In genomic region chr1:162596514-162597170, GRCh38 we compare ENCODE assay signal across 25 cellular contexts.
"Had no signal": no experiment of that assay in that cellular context is flagged by ENCODE, and none has a peak within 500 bp of the region (broad histone marks: within the 10 kb centered on the region; RNA-seq: fewer than 3 reads in every experiment).

No MANE protein-coding gene starts in this region.

- H3K9me3 ChIP-seq: gastroesophageal sphincter, heart right ventricle, suprapubic skin had no signal

- DNase-seq: activated B cell treated with CpG ODN at 0.5 μM for 24 hours; activated CD4-positive, alpha-beta memory T cell treated with anti-CD3 and anti-CD28 coated beads, Interleukin-2, amount 10 ng/mL, durations not matched to agents 7 days and 5 days; activated CD4-positive, alpha-beta T cell treated with anti-CD3 and anti-CD28 coated beads for 48 hours; activated naive CD4-positive, alpha-beta T cell treated with anti-CD3 and anti-CD28 coated beads, Interleukin-2, amount 10 ng/mL, durations not matched to agents 7 days and 5 days; activated naive CD8-positive, alpha-beta T cell treated with anti-CD3 and anti-CD28 coated beads, Interleukin-2, amount 50 U/mL, for 24 hours; activated T-cell treated with anti-CD3 and anti-CD28 coated beads, Interleukin-2, amount 50 U/mL, for 24 hours; aorta; cortex of kidney; heart right ventricle; immature natural killer cell; left cardiac atrium; posterior cingulate gyrus; stimulated activated CD4-positive, alpha-beta T cell treated with anti-CD3 and anti-CD28 coated beads, Interleukin-15, amount 100 ng/mL, for 24 hours; stimulated activated CD4-positive, alpha-beta T cell treated with anti-CD3 and anti-CD28 coated beads, Interleukin-2, amount 100 ng/mL, for 48 hours; T-cell had no signal

- H3K27me3 ChIP-seq: gastroesophageal sphincter, heart right ventricle, suprapubic skin had no signal

- H3K4me1 Mint-ChIP-seq: activated B cell treated with CpG ODN at 0.5 μM for 24 hours; activated CD4-positive, alpha-beta memory T cell treated with anti-CD3 and anti-CD28 coated beads, Interleukin-2, amount 10 ng/mL, durations not matched to agents 7 days and 5 days; activated naive CD4-positive, alpha-beta T cell treated with anti-CD3 and anti-CD28 coated beads, Interleukin-2, amount 10 ng/mL, durations not matched to agents 7 days and 5 days; activated naive CD8-positive, alpha-beta T cell treated with anti-CD3 and anti-CD28 coated beads, Interleukin-2, amount 50 U/mL, for 24 hours; central memory CD8-positive, alpha-beta T cell; immature natural killer cell; mesothelial cell of epicardium; nephron; T-cell had no signal

- H3K9me3 Mint-ChIP-seq: activated B cell treated with CpG ODN at 0.5 μM for 24 hours; activated CD4-positive, alpha-beta memory T cell treated with anti-CD3 and anti-CD28 coated beads, Interleukin-2, amount 10 ng/mL, durations not matched to agents 7 days and 5 days; activated naive CD4-positive, alpha-beta T cell treated with anti-CD3 and anti-CD28 coated beads, Interleukin-2, amount 10 ng/mL, durations not matched to agents 7 days and 5 days; activated naive CD8-positive, alpha-beta T cell treated with anti-CD3 and anti-CD28 coated beads, Interleukin-2, amount 50 U/mL, for 24 hours; activated T-cell treated with anti-CD3 and anti-CD28 coated beads, Interleukin-2, amount 50 U/mL, for 24 hours; activated T-helper 2 cell treated with anti-CD3 and anti-CD28 coated beads, Interferon-gamma antibody, Interleukin-2, Interleukin-4, amounts not matched to agents 10 μg/mL and 5 μg/mL and 100 μg/mL, durations not matched to agents 14 hours and 24 hours and 36 hours; central memory CD8-positive, alpha-beta T cell; immature natural killer cell; mesothelial cell of epicardium; nephron; stimulated activated naive CD8-positive, alpha-beta T cell treated with anti-CD3 and anti-CD28 coated beads, Interleukin-15, Interleukin-2, amounts not matched to agents 100 ng/mL and 50 ng/mL, for 24 hours; T-cell; type B pancreatic cell had no signal

- H3K27ac Mint-ChIP-seq: activated B cell treated with CpG ODN at 0.5 μM for 24 hours; activated CD4-positive, alpha-beta memory T cell treated with anti-CD3 and anti-CD28 coated beads, Interleukin-2, amount 10 ng/mL, durations not matched to agents 7 days and 5 days; activated naive CD4-positive, alpha-beta T cell treated with anti-CD3 and anti-CD28 coated beads, Interleukin-2, amount 10 ng/mL, durations not matched to agents 7 days and 5 days; activated naive CD8-positive, alpha-beta T cell treated with anti-CD3 and anti-CD28 coated beads, Interleukin-2, amount 50 U/mL, for 24 hours; activated T-cell treated with anti-CD3 and anti-CD28 coated beads, Interleukin-2, amount 50 U/mL, for 24 hours; activated T-helper 2 cell treated with anti-CD3 and anti-CD28 coated beads, Interferon-gamma antibody, Interleukin-2, Interleukin-4, amounts not matched to agents 10 μg/mL and 5 μg/mL and 100 μg/mL, durations not matched to agents 14 hours and 24 hours and 36 hours; mesothelial cell of epicardium; stimulated activated naive CD8-positive, alpha-beta T cell treated with anti-CD3 and anti-CD28 coated beads, Interleukin-15, Interleukin-2, amounts not matched to agents 100 ng/mL and 50 ng/mL, for 24 hours; T-cell; type B pancreatic cell had no signal

- H3K4me1 ChIP-seq: gastroesophageal sphincter, heart right ventricle, suprapubic skin had no signal

- ATAC-seq: activated naive CD8-positive, alpha-beta T cell treated with anti-CD3 and anti-CD28 coated beads, Interleukin-2, amount 50 U/mL, for 24 hours; gastroesophageal sphincter; heart right ventricle; left cardiac atrium; T-cell had no signal

- H3K27ac ChIP-seq: gastroesophageal sphincter, heart right ventricle, suprapubic skin had no signal

- H3K4me3 Mint-ChIP-seq: activated B cell treated with CpG ODN at 0.5 μM for 24 hours; activated CD4-positive, alpha-beta memory T cell treated with anti-CD3 and anti-CD28 coated beads, Interleukin-2, amount 10 ng/mL, durations not matched to agents 7 days and 5 days; activated naive CD4-positive, alpha-beta T cell treated with anti-CD3 and anti-CD28 coated beads, Interleukin-2, amount 10 ng/mL, durations not matched to agents 7 days and 5 days; activated naive CD8-positive, alpha-beta T cell treated with anti-CD3 and anti-CD28 coated beads, Interleukin-2, amount 50 U/mL, for 24 hours; activated T-cell treated with anti-CD3 and anti-CD28 coated beads, Interleukin-2, amount 50 U/mL, for 24 hours; central memory CD8-positive, alpha-beta T cell; immature natural killer cell; mesothelial cell of epicardium; nephron; stimulated activated naive CD8-positive, alpha-beta T cell treated with anti-CD3 and anti-CD28 coated beads, Interleukin-15, Interleukin-2, amounts not matched to agents 100 ng/mL and 50 ng/mL, for 24 hours; T-cell; type B pancreatic cell had no signal

- H3K4me3 ChIP-seq: gastroesophageal sphincter, heart right ventricle, lung, skin epidermis, suprapubic skin had no signal

- H3K27me3 Mint-ChIP-seq: activated B cell treated with CpG ODN at 0.5 μM for 24 hours; activated CD4-positive, alpha-beta memory T cell treated with anti-CD3 and anti-CD28 coated beads, Interleukin-2, amount 10 ng/mL, durations not matched to agents 7 days and 5 days; activated naive CD4-positive, alpha-beta T cell treated with anti-CD3 and anti-CD28 coated beads, Interleukin-2, amount 10 ng/mL, durations not matched to agents 7 days and 5 days; activated naive CD8-positive, alpha-beta T cell treated with anti-CD3 and anti-CD28 coated beads, Interleukin-2, amount 50 U/mL, for 24 hours; activated T-cell treated with anti-CD3 and anti-CD28 coated beads, Interleukin-2, amount 50 U/mL, for 24 hours; central memory CD8-positive, alpha-beta T cell; stimulated activated naive CD8-positive, alpha-beta T cell treated with anti-CD3 and anti-CD28 coated beads, Interleukin-15, Interleukin-2, amounts not matched to agents 100 ng/mL and 50 ng/mL, for 24 hours; T-cell; type B pancreatic cell had no signal
